Comparison of ENCODE assay signal across 1 cellular context in genomic region chr16:50539053-50539615, GRCh38.
TF ChIP-seq lines count a peak whose summit lies in the region.

No MANE protein-coding gene starts in this region.

TF ChIP-seq in HepG2, 621 proteins besides CTCF, POLR2A, EP300 and RAD21 (continued from another document and continues in another):
- TF ChIP-seq ZNF407 (CRISPR knock-in tag; IDR thresholded peaks at IDR 0.05; ENCODE audit: not compliant biosample characterization) (no peak), MAFG (CRISPR knock-in tag; IDR thresholded peaks at IDR 0.05) (no peak), SMAD9 (CRISPR knock-in tag; IDR thresholded peaks at IDR 0.05) (no peak), KLF16 (CRISPR knock-in tag; IDR thresholded peaks at IDR 0.05) (peak in 1 of 2 experiments; percentile 59; a peak in 2 of 4 replicates), ZFAT (CRISPR knock-in tag; conservative IDR thresholded peaks at IDR 0.05) (no peak), CENPBD1 (CRISPR knock-in tag; IDR thresholded peaks at IDR 0.05; ENCODE audit: borderline replicate concordance, low read depth) (no peak), ZNF383 (CRISPR knock-in tag; IDR thresholded peaks at IDR 0.05; ENCODE audit: borderline replicate concordance) (no peak), ZNF3 (CRISPR knock-in tag; IDR thresholded peaks at IDR 0.05) (no peak), CC2D1A (CRISPR knock-in tag; IDR thresholded peaks at IDR 0.05) (no peak), ZNF777 (CRISPR knock-in tag; IDR thresholded peaks at IDR 0.05) (no peak; the same call in 1 of the 2 replicates), MZF1 (CRISPR knock-in tag; IDR thresholded peaks at IDR 0.05; ENCODE audit: borderline replicate concordance) (0 out of 2 replicates have a peak, but pooled peaks have one; percentile 54), ISL2 (CRISPR knock-in tag; IDR thresholded peaks at IDR 0.05) (peak; percentile 96), ZNF660 (CRISPR knock-in tag; IDR thresholded peaks at IDR 0.05; ENCODE audit: borderline replicate concordance, low read depth) (no peak), MBNL3 (CRISPR knock-in tag; conservative IDR thresholded peaks at IDR 0.05) (no peak), STAT6 (CRISPR knock-in tag; IDR thresholded peaks at IDR 0.05; ENCODE audit: borderline replicate concordance) (no peak; the same call in 1 of the 2 replicates), CEBPG (CRISPR knock-in tag; IDR thresholded peaks at IDR 0.05) (peak; percentile 67; the same call in 1 of the 2 replicates), ZNF883 (CRISPR knock-in tag; IDR thresholded peaks at IDR 0.05; ENCODE audit: not compliant biosample characterization) (no peak), MAF1 (CRISPR knock-in tag; IDR thresholded peaks at IDR 0.05; ENCODE audit: borderline replicate concordance) (no peak), CENPX (CRISPR knock-in tag; IDR thresholded peaks at IDR 0.05) (no peak), ZSCAN25 (CRISPR knock-in tag; IDR thresholded peaks at IDR 0.05) (peak; percentile 66; the same call in 1 of the 2 replicates), KAT2B (IDR thresholded peaks at IDR 0.05; ENCODE audit: borderline replicate concordance, low read depth, low read length) (no peak), ETV5 (CRISPR knock-in tag; IDR thresholded peaks at IDR 0.05; ENCODE audit: borderline replicate concordance) (peak; percentile 89; the same call in 1 of the 2 replicates), SNAPC4 (CRISPR knock-in tag; IDR thresholded peaks at IDR 0.05) (no peak), DR1 (CRISPR knock-in tag; IDR thresholded peaks at IDR 0.05) (no peak), ZEB1 (IDR thresholded peaks at IDR 0.05; ENCODE audit: insufficient replicate concordance, low read depth) (peak; percentile 95), ZNF180 (CRISPR knock-in tag; IDR thresholded peaks at IDR 0.05; ENCODE audit: borderline replicate concordance, low read depth) (no peak), BORCS8-MEF2B (CRISPR knock-in tag; IDR thresholded peaks at IDR 0.05) (no peak), KDM5B (CRISPR knock-in tag; IDR thresholded peaks at IDR 0.05; ENCODE audit: borderline replicate concordance) (no peak), ZNF101 (CRISPR knock-in tag; IDR thresholded peaks at IDR 0.05; ENCODE audit: borderline replicate concordance, low read depth) (no peak), CHCHD3 (CRISPR knock-in tag; IDR thresholded peaks at IDR 0.05) (no peak), DPF2 (CRISPR knock-in tag; IDR thresholded peaks at IDR 0.05; ENCODE audit: borderline replicate concordance, low read depth) (peak; percentile 98), HMGA1 (CRISPR knock-in tag; conservative IDR thresholded peaks at IDR 0.05) (no peak), KLF11 (CRISPR knock-in tag; IDR thresholded peaks at IDR 0.05) (no peak; the same call in 1 of the 2 replicates), ZBTB46 (CRISPR knock-in tag; IDR thresholded peaks at IDR 0.05; ENCODE audit: borderline replicate concordance) (peak; percentile 73; the same call in 1 of the 2 replicates), ZNF331 (CRISPR knock-in tag; IDR thresholded peaks at IDR 0.05) (peak; percentile 77; the same call in 1 of the 2 replicates), TOPORS (CRISPR knock-in tag; IDR thresholded peaks at IDR 0.05) (no peak), ZFP91 (CRISPR knock-in tag; IDR thresholded peaks at IDR 0.05; ENCODE audit: borderline replicate concordance) (peak; percentile 61), THRA (CRISPR knock-in tag; IDR thresholded peaks at IDR 0.05; ENCODE audit: borderline replicate concordance) (peak; percentile 83), ISX (CRISPR knock-in tag; conservative IDR thresholded peaks at IDR 0.05) (no peak), SIX4 (CRISPR knock-in tag; IDR thresholded peaks at IDR 0.05) (no peak; the same call in 1 of the 2 replicates), ZMYM4 (CRISPR knock-in tag; IDR thresholded peaks at IDR 0.05) (peak; percentile 83), GATAD1 (CRISPR knock-in tag; IDR thresholded peaks at IDR 0.05) (peak; percentile 29; the same call in 1 of the 2 replicates), ZC3H13 (CRISPR knock-in tag; IDR thresholded peaks at IDR 0.05) (no peak)
